Comparison of ENCODE assay signal across 11 cellular contexts in genomic region chr19:8340341-8341096, GRCh38. TPM values are rescaled to one million over a fixed set of nuclear protein-coding genes. Genes with fewer than 3 reads are reported as not detected.
DNase-seq lines count a peak whose midpoint lies in the region; ATAC-seq and TF ChIP-seq lines count a peak whose summit lies in the region.
"Had no signal": no experiment of that assay in that cellular context is flagged by ENCODE, and none has a peak within 500 bp of the region (broad histone marks: within the 10 kb centered on the region; RNA-seq: fewer than 3 reads in every experiment).

No MANE protein-coding gene starts in this region.

- peak; percentile 14 to 44 for ATAC-seq in left cardiac atrium
- ATAC-seq in HG03108 (IDR thresholded peaks at IDR 0.05; ENCODE audit: unreplicated experiment) = no peak
- ATAC-seq in HG03354 (IDR thresholded peaks at IDR 0.05; ENCODE audit: poor library complexity, severe bottlenecking, unreplicated experiment) = no peak

- no peak overlapping the region for H3K27ac Mint-ChIP-seq in progenitor cell of endocrine pancreas
- H3K27ac Mint-ChIP-seq in Calu3 (ENCODE audit: unreplicated experiment) = no peak overlapping the region

- H3K36me3 Mint-ChIP-seq in progenitor cell of endocrine pancreas (ENCODE audit: insufficient read depth) = no peaks in the 10 kb centered on the region
- peaks cover 5% of the 10 kb centered on the region for H3K36me3 Mint-ChIP-seq in Calu3 (ENCODE audit: insufficient read depth, unreplicated experiment)

- H3K4me1 Mint-ChIP-seq in progenitor cell of endocrine pancreas (ENCODE audit: low read depth) (no peaks in the 10 kb centered on the region), Calu3 (ENCODE audit: low read depth, unreplicated experiment) (no peaks in the 10 kb centered on the region)

- peaks cover 65% of the 10 kb centered on the region for H3K27me3 Mint-ChIP-seq in progenitor cell of endocrine pancreas
- peaks cover 22% of the 10 kb centered on the region for H3K27me3 Mint-ChIP-seq in Calu3 (ENCODE audit: unreplicated experiment)

- H3K4me3 Mint-ChIP-seq in progenitor cell of endocrine pancreas (ENCODE audit: low read depth) (no peak overlapping the region), Calu3 (ENCODE audit: low read depth, unreplicated experiment) (no peak overlapping the region)

- H3K9me3 Mint-ChIP-seq in progenitor cell of endocrine pancreas (ENCODE audit: low read depth) (no peaks in the 10 kb centered on the region), Calu3 (ENCODE audit: low read depth, unreplicated experiment) (no peaks in the 10 kb centered on the region)

- BruUV-seq in Calu3 (replicated peaks; lab: Mats Ljungman, UMichigan) = no TSS peak

- intact Hi-C loops in left cardiac atrium (cut with DNase I) = no loop called here
- intact Hi-C loops in Calu3 (cut with micrococcal nuclease; ENCODE audit: unreplicated experiment) = no loop called here

- H3K4me3 ChIP-seq in GM12865 (ENCODE audit: low read depth, low read length) (no peak overlapping the region), WI38 (ENCODE audit: low read depth, low read length) (no peak overlapping the region)

- CTCF ChIA-PET in Calu3 (lab: Charles Lee) = interaction anchor here (0.5 to 0.7 kb wide), 3 partner anchors 14 to 1101 kb away, joined by 3 to 6 read pairs (median 3); no protein-coding TSS in a partner anchor

- TF ChIP-seq CTCF in GM12865 (IDR thresholded peaks at IDR 0.05; ENCODE audit: insufficient read depth, low read depth, low read length, missing control alignments) = peak; percentile 11
- 0 out of 2 replicates have a peak, but pooled peaks have one; percentile 9 for TF ChIP-seq CTCF in WI38 (IDR thresholded peaks at IDR 0.05; ENCODE audit: low read depth, low read length)
- TF ChIP-seq CTCF in progenitor cell of endocrine pancreas (IDR thresholded peaks at IDR 0.05; ENCODE audit: unreplicated experiment) = peak; percentile 35
- TF ChIP-seq CTCF in Calu3 (IDR thresholded peaks at IDR 0.05; ENCODE audit: unreplicated experiment) = no peak

- DNase-seq in GM12865 (ENCODE audit: low read depth) (no peak), left cardiac atrium (peak; percentile 79), progenitor cell of endocrine pancreas (ENCODE audit: low spot score, unreplicated experiment) (no peak), Calu3 (no peak)
- DNase-seq in stimulated activated naive CD4-positive, alpha-beta T cell (lab: John Stamatoyannopoulos, UW) = no peak
- DNase-seq: NCI-H510A; stimulated activated CD4-positive, alpha-beta T cell treated with anti-CD3 and anti-CD28 coated beads, Interleukin-1b, Interleukin-23, amount 100 ng/mL, for 48 hours had no signal

RNA-seq across cellular contexts. Expression of gene KANK3, which starts 2.5 kb away (rescaled TPM):
- 10 to 100 TPM; 19.3 to 19.6 TPM for total RNA-seq in left cardiac atrium
- 0.36 and 0.91 TPM in 2 replicates for total RNA-seq in progenitor cell of endocrine pancreas
- total RNA-seq in Calu3 (2022) = 0.17 TPM in 1 of 2 replicates, not detected in the other

RNA-seq across cellular contexts. Expression of gene RPS28, which starts 19.2 kb away (rescaled TPM):
- total RNA-seq in left cardiac atrium (1,000 to 10,000 TPM; 1,064 to 1,153 TPM), progenitor cell of endocrine pancreas (1,546 and 1,552 TPM in 2 replicates), Calu3 (2022) (565 and 595 TPM in 2 replicates)

RNA-seq across cellular contexts. Expression of gene NDUFA7, which starts 19.3 kb away (rescaled TPM):
- 10 to 100 TPM; 65.3 to 83.8 TPM for total RNA-seq in left cardiac atrium
- 46.3 and 55.3 TPM in 2 replicates for total RNA-seq in progenitor cell of endocrine pancreas
- 38.2 and 44.5 TPM in 2 replicates for total RNA-seq in Calu3 (2022)

RNA-seq across cellular contexts. Expression of gene ANGPTL4, which starts 23.4 kb away (rescaled TPM):
- total RNA-seq in left cardiac atrium (10 to 100 TPM; 16.3 to 81.6 TPM), progenitor cell of endocrine pancreas (0.77 and 1.1 TPM in 2 replicates), Calu3 (2022) (0.97 and 1.6 TPM in 2 replicates)
- total RNA-seq: mononuclear cell had no signal

RNA-seq across cellular contexts. Expression of gene CD320, which starts 32.4 kb away (rescaled TPM):
- total RNA-seq in left cardiac atrium (10 to 100 TPM; 33.6 to 40.8 TPM), progenitor cell of endocrine pancreas (59.7 and 63.1 TPM in 2 replicates), Calu3 (2022) (54.0 and 54.9 TPM in 2 replicates)

Comparison
In these comparisons a context has a peak if more than half of its experiments do, and no peak if none do; other contexts are left out.
1. ATAC-seq: peak in left cardiac atrium (2 of 2); none in HG03108 (single experiment) and HG03354 (single experiment).
2. RNA of gene KANK3, which starts 2.5 kb away (total RNA-seq): 19.3 to 19.6 TPM in left cardiac atrium; 0.36 to 0.91 TPM in progenitor cell of endocrine pancreas and 0.17 TPM in Calu3; every median in the first group is over 10 times any median in the second.